ENCODE assay signal across 17 cellular contexts in genomic region chr9:133345596-133345995, GRCh38. TPM values are rescaled to one million over a fixed set of nuclear protein-coding genes. Genes with fewer than 3 reads are reported as not detected.
A peak's percentile ranks its signal among the peaks of the same experiment; 100 is the strongest.
DNase-seq lines count a peak whose midpoint lies in the region; ATAC-seq, FAIRE-seq and TF ChIP-seq lines count a peak whose summit lies in the region.
"Had no signal": no experiment of that assay in that cellular context is flagged by ENCODE, and none has a peak within 500 bp of the region (broad histone marks: within the 10 kb centered on the region; RNA-seq: fewer than 3 reads in every experiment).

No MANE protein-coding gene starts in this region.

- H3K36me3 ChIP-seq in BLaER1 treated with 17β-estradiol and CSF1 and Interleukin-3, amounts not matched to agents 10 nM and 100 nM, result peaks cover 62 to 81% (median 74%) of the 10 kb centered on the region in 11 experiments
- peaks cover 13 to 64% of the 10 kb centered on the region in 2 experiments for H3K36me3 ChIP-seq in HepG2 (replicated peaks in 1 of 2; ENCODE audit: control insufficient read depth in 1 of 2, insufficient read depth in 2 of 2, low read length in 2 of 2)

- no peaks in the 10 kb centered on the region for H3K27me3 ChIP-seq in BLaER1 treated with 17β-estradiol and CSF1 and Interleukin-3, amounts not matched to agents 10 nM and 100 nM
- H3K27me3 ChIP-seq in CD4-positive, alpha-beta T cell (ENCODE audit: control insufficient read depth, insufficient read depth, low read length), result no peaks in the 10 kb centered on the region
- no peaks in the 10 kb centered on the region; a peak in 1 of 5 replicates for H3K27me3 ChIP-seq in HepG2 (ENCODE audit: control insufficient read depth in 1 of 2, insufficient read depth in 2 of 2, low read length in 2 of 2)

- in situ Hi-C loops in HepG2 (cut with HindIII; ENCODE audit: extremely low pct_ligation_motif_present, low pct_unique_long_range_greater_than_20kb), result no loop called here

- no peak overlapping the region for H3K4me3 ChIP-seq in BLaER1 treated with 17β-estradiol and CSF1 and Interleukin-3, amounts not matched to agents 10 nM and 100 nM
- H3K4me3 ChIP-seq in HepG2 (replicated peaks in 1 of 3; ENCODE audit: insufficient read depth in 1 of 3, low read depth in 2 of 3, low read length in 3 of 3), result no peak overlapping the region

- TF ChIP-seq RAD21 in HepG2 (CRISPR knock-in tag; IDR thresholded peaks at IDR 0.05), result no peak

- no peak overlapping the region for H3K27ac Mint-ChIP-seq in CD4-positive, alpha-beta T cell
- no peak overlapping the region for H3K27ac Mint-ChIP-seq in activated T-helper 1 cell treated with anti-CD3 and anti-CD28 coated beads, Interleukin-12 subunit alpha, Interleukin-12 subunit beta, Interleukin-2, Interleukin-4 antibody, amounts not matched to agents 30 ng/mL and 10 ng/mL and 1 ng/mL, durations not matched to agents 14 hours and 24 hours and 36 hours
- peak overlapping the region in 1 of 6 donors; percentile 97 for H3K27ac Mint-ChIP-seq in naive B cell
- H3K27ac Mint-ChIP-seq: GM23338 had no signal

- no peak overlapping the region for H2AFZ ChIP-seq in HepG2 (ENCODE audit: low read length)
- H2AFZ ChIP-seq: GM23338 had no signal

- H3K9ac ChIP-seq in BLaER1 treated with 17β-estradiol and CSF1 and Interleukin-3, amounts not matched to agents 10 nM and 100 nM, result peak overlapping the region in 9 of 11 experiments; percentile 13 to 100 (median 99); a peak in 11 of 22 replicates
- no peak overlapping the region for H3K9ac ChIP-seq in HepG2 (ENCODE audit: insufficient read depth, low read depth, low read length)

- CTCF ChIA-PET in CD4-positive, alpha-beta T cell (lab: Charles Lee), result no interaction called here
- CTCF ChIA-PET in HepG2 (lab: Yijun Ruan, JAX; ENCODE audit: low intra/inter-chr PET ratio, low total read pairs), result no interaction called here

- H3K27ac ChIP-seq in BLaER1 treated with 17β-estradiol and CSF1 and Interleukin-3, amounts not matched to agents 10 nM and 100 nM, result no peak overlapping the region
- no peak overlapping the region for H3K27ac ChIP-seq in CD4-positive, alpha-beta T cell (ENCODE audit: low read depth, low read length)
- H3K27ac ChIP-seq in HepG2 (ENCODE audit: extremely low read length, insufficient read depth, low read length), result no peak overlapping the region

- WGBS in HepG2 (ENCODE audit: low lambda C conversion rate), result 94% methylated on average over 6 of the region's 6 CpGs

- POLR2A ChIA-PET in CD4-positive, alpha-beta T cell (lab: Charles Lee), result no interaction called here
- POLR2A ChIA-PET in HepG2 (lab: Yijun Ruan, JAX), result no interaction called here

- no TSS peak for BruUV-seq in HepG2 (replicated peaks; lab: Mats Ljungman, UMichigan)

- TF ChIP-seq EP300 in HepG2 (IDR thresholded peaks at IDR 0.05; ENCODE audit: low read depth in 2 of 2, low read length in 2 of 2), result no peak
- TF ChIP-seq EP300 in HepG2 (CRISPR knock-in tag; IDR thresholded peaks at IDR 0.05; ENCODE audit: borderline replicate concordance), result no peak

- peaks cover 21 to 81% (median 52%) of the 10 kb centered on the region in 11 experiments for H4K20me1 ChIP-seq in BLaER1 treated with 17β-estradiol and CSF1 and Interleukin-3, amounts not matched to agents 10 nM and 100 nM
- peaks cover 7% of the 10 kb centered on the region for H4K20me1 ChIP-seq in HepG2 (ENCODE audit: insufficient read depth, low read length)

- peaks cover 66% of the 10 kb centered on the region for H3K36me3 Mint-ChIP-seq in CD4-positive, alpha-beta T cell (ENCODE audit: low read depth)
- peaks cover 47% of the 10 kb centered on the region for H3K36me3 Mint-ChIP-seq in activated T-helper 1 cell treated with anti-CD3 and anti-CD28 coated beads, Interleukin-12 subunit alpha, Interleukin-12 subunit beta, Interleukin-2, Interleukin-4 antibody, amounts not matched to agents 30 ng/mL and 10 ng/mL and 1 ng/mL, durations not matched to agents 14 hours and 24 hours and 36 hours (ENCODE audit: low read depth)
- H3K36me3 Mint-ChIP-seq in naive B cell, result peaks cover 11 to 12% of the 10 kb centered on the region in 2 donors

- peak overlapping the region in 8 of 11 experiments; percentile 89 to 99 (median 98); a peak in 11 of 22 replicates for H3K4me2 ChIP-seq in BLaER1 treated with 17β-estradiol and CSF1 and Interleukin-3, amounts not matched to agents 10 nM and 100 nM
- no peak overlapping the region; the same call in 1 of the 2 replicates for H3K4me2 ChIP-seq in HepG2 (ENCODE audit: low read depth, low read length)

- peak overlapping the region; percentile 88 for H3K4me3 Mint-ChIP-seq in CD4-positive, alpha-beta T cell
- H3K4me3 Mint-ChIP-seq in activated T-helper 1 cell treated with anti-CD3 and anti-CD28 coated beads, Interleukin-12 subunit alpha, Interleukin-12 subunit beta, Interleukin-2, Interleukin-4 antibody, amounts not matched to agents 30 ng/mL and 10 ng/mL and 1 ng/mL, durations not matched to agents 14 hours and 24 hours and 36 hours, result peak overlapping the region; percentile 93
- H3K4me3 Mint-ChIP-seq in naive B cell, result peak overlapping the region in 7 of 8 donors; percentile 8 to 100 (median 95)
- H3K4me3 Mint-ChIP-seq: CD14-positive monocyte had no signal

- no peak for TF ChIP-seq POLR2A in HepG2 (IDR thresholded peaks at IDR 0.05; ENCODE audit: insufficient read depth in 1 of 2, low read depth in 2 of 2, low read length in 2 of 2)

- DNase-seq in CD4-positive, alpha-beta T cell, result no peak
- DNase-seq in activated T-helper 1 cell treated with anti-CD3 and anti-CD28 coated beads, Interleukin-12 subunit alpha, Interleukin-12 subunit beta, Interleukin-2, Interleukin-4 antibody, amounts not matched to agents 30 ng/mL and 10 ng/mL and 1 ng/mL, durations not matched to agents 14 hours and 24 hours and 36 hours (ENCODE audit: low spot score), result no peak
- DNase-seq in naive B cell (no peak), inferior parietal cortex (ENCODE audit: extremely low spot score) (no peak), HepG2 (ENCODE audit: low spot score) (no peak), NCI-H82 treated with DMSO at 0.1 percent for 48 hours (lab: John Stamatoyannopoulos, UW; ENCODE audit: unreplicated experiment) (no peak)
- DNase-seq: NCI-H1436 treated with DMSO at 0.1 percent for 48 hours; NCI-H2081; NCI-H2227 treated with DMSO at 0.1 percent for 48 hours; NCI-H526; NK-92 treated with Interleukin-12 subunit alpha and Interleukin-12 subunit beta, amount 100 ng/mL, for 24 hours; PC-3 had no signal

- no peak for TF ChIP-seq CTCF in CD4-positive, alpha-beta T cell (IDR thresholded peaks at IDR 0.05)
- no peak for TF ChIP-seq CTCF in HepG2 (CRISPR knock-in tag; IDR thresholded peaks at IDR 0.05)

- H3K4me1 ChIP-seq in BLaER1 treated with 17β-estradiol and CSF1 and Interleukin-3, amounts not matched to agents 10 nM and 100 nM, result peaks cover 63 to 76% (median 70%) of the 10 kb centered on the region in 10 experiments
- H3K4me1 ChIP-seq in HepG2 (ENCODE audit: insufficient read depth, low read length), result peaks cover 29% of the 10 kb centered on the region

- peaks cover 37% of the 10 kb centered on the region for H3K4me1 Mint-ChIP-seq in CD4-positive, alpha-beta T cell (ENCODE audit: low read depth)
- H3K4me1 Mint-ChIP-seq in activated T-helper 1 cell treated with anti-CD3 and anti-CD28 coated beads, Interleukin-12 subunit alpha, Interleukin-12 subunit beta, Interleukin-2, Interleukin-4 antibody, amounts not matched to agents 30 ng/mL and 10 ng/mL and 1 ng/mL, durations not matched to agents 14 hours and 24 hours and 36 hours (ENCODE audit: low read depth), result peaks cover 35% of the 10 kb centered on the region
- H3K4me1 Mint-ChIP-seq in naive B cell, result peaks cover 43 to 66% (median 54%) of the 10 kb centered on the region in 3 donors

- no peaks in the 10 kb centered on the region for H3K9me3 Mint-ChIP-seq in CD4-positive, alpha-beta T cell
- H3K9me3 Mint-ChIP-seq in activated T-helper 1 cell treated with anti-CD3 and anti-CD28 coated beads, Interleukin-12 subunit alpha, Interleukin-12 subunit beta, Interleukin-2, Interleukin-4 antibody, amounts not matched to agents 30 ng/mL and 10 ng/mL and 1 ng/mL, durations not matched to agents 14 hours and 24 hours and 36 hours, result no peaks in the 10 kb centered on the region
- H3K9me3 Mint-ChIP-seq in naive B cell, result no peaks in the 10 kb centered on the region
- H3K9me3 Mint-ChIP-seq: GM23338 had no signal

- no peak for ATAC-seq in CD4-positive, alpha-beta T cell (ENCODE audit: poor library complexity)
- ATAC-seq in naive B cell (ENCODE audit: low read depth in 2 of 2) (no peak), HepG2 (no peak)
- ATAC-seq: GM23338, PC-3 had no signal

- intact Hi-C loops in CD4-positive, alpha-beta T cell (cut with DNase I, micrococcal nuclease), result loop anchor here in 1 of 2 experiments (5.0 to 10.0 kb wide), 2 partner anchors 313 to 941 kb away; partner anchors contain the start of genes GTF3C5 and TTF1
- intact Hi-C loops in activated T-helper 1 cell treated with anti-CD3 and anti-CD28 coated beads, Interleukin-12 subunit alpha, Interleukin-12 subunit beta, Interleukin-2, Interleukin-4 antibody, amounts not matched to agents 30 ng/mL and 10 ng/mL and 1 ng/mL, durations not matched to agents 14 hours and 24 hours and 36 hours (cut with micrococcal nuclease), result loop anchor here (5.0 to 10.0 kb wide), 3 partner anchors 142 to 991 kb away; partner anchors contain the start of gene SETX
- intact Hi-C loops in HepG2 (cut with micrococcal nuclease; ENCODE audit: unreplicated experiment), result no loop called here

- no peaks in the 10 kb centered on the region for H3K27me3 Mint-ChIP-seq in CD4-positive, alpha-beta T cell
- peaks cover 2% of the 10 kb centered on the region for H3K27me3 Mint-ChIP-seq in activated T-helper 1 cell treated with anti-CD3 and anti-CD28 coated beads, Interleukin-12 subunit alpha, Interleukin-12 subunit beta, Interleukin-2, Interleukin-4 antibody, amounts not matched to agents 30 ng/mL and 10 ng/mL and 1 ng/mL, durations not matched to agents 14 hours and 24 hours and 36 hours (ENCODE audit: insufficient read depth)
- H3K27me3 Mint-ChIP-seq in naive B cell, result no peaks in the 10 kb centered on the region

- FAIRE-seq in HepG2 (lab: Jason Lieb, UNC), result no peak
- FAIRE-seq: D721Med, HTR-8/SVneo had no signal

- H3K79me2 ChIP-seq in HepG2 (ENCODE audit: insufficient read depth, low read length), result peaks cover 34% of the 10 kb centered on the region

- no peaks in the 10 kb centered on the region for H3K9me3 ChIP-seq in BLaER1 treated with 17β-estradiol and CSF1 and Interleukin-3, amounts not matched to agents 10 nM and 100 nM (replicated peaks in 1 of 11)
- no peaks in the 10 kb centered on the region for H3K9me3 ChIP-seq in CD4-positive, alpha-beta T cell (ENCODE audit: control insufficient read depth, low read length)
- H3K9me3 ChIP-seq in HepG2 (ENCODE audit: low read length), result no peaks in the 10 kb centered on the region

RNA-seq across cellular contexts. Expression of gene MED22, which starts 2.3 kb away (rescaled TPM):
- total RNA-seq in CD4-positive, alpha-beta T cell, result 10 to 100 TPM; 15.7 to 18.0 TPM
- total RNA-seq in activated T-helper 1 cell treated with anti-CD3 and anti-CD28 coated beads, Interleukin-12 subunit alpha, Interleukin-12 subunit beta, Interleukin-2, Interleukin-4 antibody, amounts not matched to agents 30 ng/mL and 10 ng/mL and 1 ng/mL, durations not matched to agents 14 hours and 24 hours and 36 hours, result 37.9 and 40.5 TPM in 2 replicates
- polyA plus RNA-seq in naive B cell (ENCODE audit: low read depth in 6 of 6), result 10 to 100 TPM; 14.9 to 36.8 (median 20.2) TPM
- 19.6 and 22.1 TPM in 2 replicates for total RNA-seq in HepG2 (2016; rRNA removed; fragmentation: Illumina TruSeq; extraction: Trizol)
- 2.6 and 3.1 TPM in 2 replicates for total RNA-seq in HepG2 (2016; cell fraction: cytosol; rRNA removed; fragmentation: Illumina TruSeq; extraction: Trizol; ENCODE audit: low read depth)
- 18.8 and 21.3 TPM in 2 replicates for total RNA-seq in HepG2 (2016; cell fraction: insoluble cytoplasmic fraction; rRNA removed; fragmentation: Illumina TruSeq; extraction: Trizol)
- total RNA-seq in HepG2 (2016; cell fraction: membrane; rRNA removed; fragmentation: Illumina TruSeq; extraction: Trizol), result 9.6 and 12.2 TPM in 2 replicates
- 18.2 and 20.6 TPM in 2 replicates for total RNA-seq in HepG2 (2016; cell fraction: nucleus; rRNA removed; fragmentation: Illumina TruSeq; extraction: Trizol)
- 15.8 and 22.2 TPM in 2 replicates for polyA plus RNA-seq in HepG2 (2011; rRNA removed)
- polyA plus RNA-seq in HepG2 (2011; cell fraction: cytosol; rRNA removed), result 11.6 and 12.5 TPM in 2 replicates
- 42.0 and 43.5 TPM in 2 replicates for polyA plus RNA-seq in HepG2 (2011; cell fraction: nucleus; rRNA removed)
- polyA plus RNA-seq in HepG2 (2012), result 8.8 and 10.1 TPM in 2 replicates
- 2.6 TPM in 2 replicates for polyA plus RNA-seq in HepG2 (2016; cell fraction: cytosol; fragmentation: Illumina TruSeq; extraction: Trizol; ENCODE audit: low read depth)
- 15.7 and 15.9 TPM in 2 replicates for polyA plus RNA-seq in HepG2 (2016; cell fraction: insoluble cytoplasmic fraction; fragmentation: Illumina TruSeq; extraction: Trizol; ENCODE audit: low read depth)
- 7.1 and 7.7 TPM in 2 replicates for polyA plus RNA-seq in HepG2 (2016; cell fraction: membrane; fragmentation: Illumina TruSeq; extraction: Trizol; ENCODE audit: low read depth)
- 36.0 and 38.5 TPM in 2 replicates for polyA plus RNA-seq in HepG2 (2016; cell fraction: nucleus; fragmentation: Illumina TruSeq; extraction: Trizol; ENCODE audit: insufficient read depth, low read depth)
- 27.8 and 64.6 TPM in 2 replicates for polyA minus RNA-seq in HepG2 (2011; rRNA and poly(A)+ RNA removed; ENCODE audit: low replicate concordance)
- 8.0 and 8.5 TPM in 2 replicates for polyA minus RNA-seq in HepG2 (2011; cell fraction: cytosol; rRNA and poly(A)+ RNA removed)
- 12.1 and 16.8 TPM in 2 replicates for polyA minus RNA-seq in HepG2 (2011; cell fraction: nucleus; rRNA and poly(A)+ RNA removed)

RNA-seq across cellular contexts. Expression of gene RPL7A, which starts 2.4 kb away (rescaled TPM):
- 1,000 to 10,000 TPM; 2,613 to 2,686 TPM for total RNA-seq in CD4-positive, alpha-beta T cell
- total RNA-seq in activated T-helper 1 cell treated with anti-CD3 and anti-CD28 coated beads, Interleukin-12 subunit alpha, Interleukin-12 subunit beta, Interleukin-2, Interleukin-4 antibody, amounts not matched to agents 30 ng/mL and 10 ng/mL and 1 ng/mL, durations not matched to agents 14 hours and 24 hours and 36 hours, result 2,401 and 2,463 TPM in 2 replicates
- polyA plus RNA-seq in naive B cell (ENCODE audit: low read depth in 6 of 6), result 1,000 to 10,000 TPM in 5 of 6 donors, 100 to 1,000 TPM in 1; 715 to 1,392 (median 1,075) TPM
- 2,938 and 3,359 TPM in 2 replicates for total RNA-seq in HepG2 (2016; rRNA removed; fragmentation: Illumina TruSeq; extraction: Trizol)
- total RNA-seq in HepG2 (2016; cell fraction: cytosol; rRNA removed; fragmentation: Illumina TruSeq; extraction: Trizol; ENCODE audit: low read depth), result 3,183 and 3,719 TPM in 2 replicates
- 2,895 and 3,215 TPM in 2 replicates for total RNA-seq in HepG2 (2016; cell fraction: insoluble cytoplasmic fraction; rRNA removed; fragmentation: Illumina TruSeq; extraction: Trizol)
- 5,789 and 6,219 TPM in 2 replicates for total RNA-seq in HepG2 (2016; cell fraction: membrane; rRNA removed; fragmentation: Illumina TruSeq; extraction: Trizol)
- 1,151 and 1,198 TPM in 2 replicates for total RNA-seq in HepG2 (2016; cell fraction: nucleus; rRNA removed; fragmentation: Illumina TruSeq; extraction: Trizol)
- polyA plus RNA-seq in HepG2 (2011; rRNA removed), result 2,401 and 2,404 TPM in 2 replicates
- polyA plus RNA-seq in HepG2 (2011; cell fraction: cytosol; rRNA removed), result 3,191 and 3,845 TPM in 2 replicates
- 1,035 and 1,145 TPM in 2 replicates for polyA plus RNA-seq in HepG2 (2011; cell fraction: nucleus; rRNA removed)
- 2,335 and 2,606 TPM in 2 replicates for polyA plus RNA-seq in HepG2 (2012)
- 3,837 and 4,399 TPM in 2 replicates for polyA plus RNA-seq in HepG2 (2016; cell fraction: cytosol; fragmentation: Illumina TruSeq; extraction: Trizol; ENCODE audit: low read depth)
- polyA plus RNA-seq in HepG2 (2016; cell fraction: insoluble cytoplasmic fraction; fragmentation: Illumina TruSeq; extraction: Trizol; ENCODE audit: low read depth), result 3,343 and 3,509 TPM in 2 replicates
- polyA plus RNA-seq in HepG2 (2016; cell fraction: membrane; fragmentation: Illumina TruSeq; extraction: Trizol; ENCODE audit: low read depth), result 6,158 and 6,472 TPM in 2 replicates
- 1,904 and 1,909 TPM in 2 replicates for polyA plus RNA-seq in HepG2 (2016; cell fraction: nucleus; fragmentation: Illumina TruSeq; extraction: Trizol; ENCODE audit: insufficient read depth, low read depth)
- polyA minus RNA-seq in HepG2 (2011; rRNA and poly(A)+ RNA removed; ENCODE audit: low replicate concordance), result 1,962 and 4,695 TPM in 2 replicates
- polyA minus RNA-seq in HepG2 (2011; cell fraction: cytosol; rRNA and poly(A)+ RNA removed), result 853 and 917 TPM in 2 replicates
- polyA minus RNA-seq in HepG2 (2011; cell fraction: nucleus; rRNA and poly(A)+ RNA removed), result 477 and 550 TPM in 2 replicates

RNA-seq across cellular contexts. Expression of gene SURF6, which starts 9.6 kb away (rescaled TPM):
- total RNA-seq in CD4-positive, alpha-beta T cell, result 10 to 100 TPM; 15.1 to 15.9 TPM
- total RNA-seq in activated T-helper 1 cell treated with anti-CD3 and anti-CD28 coated beads, Interleukin-12 subunit alpha, Interleukin-12 subunit beta, Interleukin-2, Interleukin-4 antibody, amounts not matched to agents 30 ng/mL and 10 ng/mL and 1 ng/mL, durations not matched to agents 14 hours and 24 hours and 36 hours, result 29.0 and 29.8 TPM in 2 replicates
- polyA plus RNA-seq in naive B cell (ENCODE audit: low read depth in 6 of 6) (10 to 100 TPM in 1 of 6 donors, 1 to 10 TPM in 4, under 1 TPM in 1; 0.09 to 13.0 (median 6.8) TPM), HepG2 (2011; rRNA removed) (5.9 and 7.5 TPM in 2 replicates)
- 13.3 and 14.7 TPM in 2 replicates for total RNA-seq in HepG2 (2016; rRNA removed; fragmentation: Illumina TruSeq; extraction: Trizol)
- 2.7 and 3.0 TPM in 2 replicates for total RNA-seq in HepG2 (2016; cell fraction: cytosol; rRNA removed; fragmentation: Illumina TruSeq; extraction: Trizol; ENCODE audit: low read depth)
- total RNA-seq in HepG2 (2016; cell fraction: insoluble cytoplasmic fraction; rRNA removed; fragmentation: Illumina TruSeq; extraction: Trizol), result 12.2 and 14.6 TPM in 2 replicates
- total RNA-seq in HepG2 (2016; cell fraction: membrane; rRNA removed; fragmentation: Illumina TruSeq; extraction: Trizol), result 4.6 and 5.3 TPM in 2 replicates
- total RNA-seq in HepG2 (2016; cell fraction: nucleus; rRNA removed; fragmentation: Illumina TruSeq; extraction: Trizol), result 10.4 and 11.5 TPM in 2 replicates
- 6.4 and 7.4 TPM in 2 replicates for polyA plus RNA-seq in HepG2 (2011; cell fraction: cytosol; rRNA removed)
- polyA plus RNA-seq in HepG2 (2011; cell fraction: nucleus; rRNA removed), result 16.7 and 18.0 TPM in 2 replicates
- polyA plus RNA-seq in HepG2 (2012), result 7.1 and 7.5 TPM in 2 replicates
- 2.3 TPM in 2 replicates for polyA plus RNA-seq in HepG2 (2016; cell fraction: cytosol; fragmentation: Illumina TruSeq; extraction: Trizol; ENCODE audit: low read depth)
- 19.6 and 19.8 TPM in 2 replicates for polyA plus RNA-seq in HepG2 (2016; cell fraction: insoluble cytoplasmic fraction; fragmentation: Illumina TruSeq; extraction: Trizol; ENCODE audit: low read depth)
- 3.3 and 4.3 TPM in 2 replicates for polyA plus RNA-seq in HepG2 (2016; cell fraction: membrane; fragmentation: Illumina TruSeq; extraction: Trizol; ENCODE audit: low read depth)
- polyA plus RNA-seq in HepG2 (2016; cell fraction: nucleus; fragmentation: Illumina TruSeq; extraction: Trizol; ENCODE audit: insufficient read depth, low read depth), result 32.3 and 32.8 TPM in 2 replicates
- polyA minus RNA-seq in HepG2 (2011; rRNA and poly(A)+ RNA removed; ENCODE audit: low replicate concordance), result 5.6 and 10.5 TPM in 2 replicates
- 3.0 and 4.7 TPM in 2 replicates for polyA minus RNA-seq in HepG2 (2011; cell fraction: cytosol; rRNA and poly(A)+ RNA removed)
- polyA minus RNA-seq in HepG2 (2011; cell fraction: nucleus; rRNA and poly(A)+ RNA removed), result 6.1 and 7.7 TPM in 2 replicates

RNA-seq across cellular contexts. Expression of gene SURF1, which starts 10.7 kb away (rescaled TPM):
- total RNA-seq in CD4-positive, alpha-beta T cell, result 10 to 100 TPM; 42.5 to 45.9 TPM
- 36.3 and 37.7 TPM in 2 replicates for total RNA-seq in activated T-helper 1 cell treated with anti-CD3 and anti-CD28 coated beads, Interleukin-12 subunit alpha, Interleukin-12 subunit beta, Interleukin-2, Interleukin-4 antibody, amounts not matched to agents 30 ng/mL and 10 ng/mL and 1 ng/mL, durations not matched to agents 14 hours and 24 hours and 36 hours
- polyA plus RNA-seq in naive B cell (ENCODE audit: low read depth in 6 of 6) (100 to 1,000 TPM in 1 of 6 donors, 10 to 100 TPM in 5; 77.6 to 142 (median 94.1) TPM), HepG2 (2011; rRNA removed) (39.2 and 40.7 TPM in 2 replicates)
- total RNA-seq in HepG2 (2016; rRNA removed; fragmentation: Illumina TruSeq; extraction: Trizol), result 10.6 and 17.8 TPM in 2 replicates
- 21.0 and 25.4 TPM in 2 replicates for total RNA-seq in HepG2 (2016; cell fraction: cytosol; rRNA removed; fragmentation: Illumina TruSeq; extraction: Trizol; ENCODE audit: low read depth)
- 9.6 and 18.9 TPM in 2 replicates for total RNA-seq in HepG2 (2016; cell fraction: insoluble cytoplasmic fraction; rRNA removed; fragmentation: Illumina TruSeq; extraction: Trizol)
- 22.4 and 26.0 TPM in 2 replicates for total RNA-seq in HepG2 (2016; cell fraction: membrane; rRNA removed; fragmentation: Illumina TruSeq; extraction: Trizol)
- total RNA-seq in HepG2 (2016; cell fraction: nucleus; rRNA removed; fragmentation: Illumina TruSeq; extraction: Trizol), result 13.9 and 14.0 TPM in 2 replicates
- polyA plus RNA-seq in HepG2 (2011; cell fraction: cytosol; rRNA removed), result 29.3 and 32.3 TPM in 2 replicates
- 29.7 and 32.0 TPM in 2 replicates for polyA plus RNA-seq in HepG2 (2011; cell fraction: nucleus; rRNA removed)
- 22.8 and 26.6 TPM in 2 replicates for polyA plus RNA-seq in HepG2 (2012)
- 52.7 and 53.1 TPM in 2 replicates for polyA plus RNA-seq in HepG2 (2016; cell fraction: cytosol; fragmentation: Illumina TruSeq; extraction: Trizol; ENCODE audit: low read depth)
- polyA plus RNA-seq in HepG2 (2016; cell fraction: insoluble cytoplasmic fraction; fragmentation: Illumina TruSeq; extraction: Trizol; ENCODE audit: low read depth), result 19.0 and 20.1 TPM in 2 replicates
- polyA plus RNA-seq in HepG2 (2016; cell fraction: membrane; fragmentation: Illumina TruSeq; extraction: Trizol; ENCODE audit: low read depth), result 38.1 and 44.5 TPM in 2 replicates
- 46.1 and 51.6 TPM in 2 replicates for polyA plus RNA-seq in HepG2 (2016; cell fraction: nucleus; fragmentation: Illumina TruSeq; extraction: Trizol; ENCODE audit: insufficient read depth, low read depth)
- 14.4 and 46.3 TPM in 2 replicates for polyA minus RNA-seq in HepG2 (2011; rRNA and poly(A)+ RNA removed; ENCODE audit: low replicate concordance)
- polyA minus RNA-seq in HepG2 (2011; cell fraction: cytosol; rRNA and poly(A)+ RNA removed), result 8.0 and 10.5 TPM in 2 replicates
- polyA minus RNA-seq in HepG2 (2011; cell fraction: nucleus; rRNA and poly(A)+ RNA removed), result 7.1 and 7.5 TPM in 2 replicates

RNA-seq across cellular contexts. Expression of gene SURF2, which starts 10.8 kb away (rescaled TPM):
- 10 to 100 TPM; 12.7 TPM for total RNA-seq in CD4-positive, alpha-beta T cell
- total RNA-seq in activated T-helper 1 cell treated with anti-CD3 and anti-CD28 coated beads, Interleukin-12 subunit alpha, Interleukin-12 subunit beta, Interleukin-2, Interleukin-4 antibody, amounts not matched to agents 30 ng/mL and 10 ng/mL and 1 ng/mL, durations not matched to agents 14 hours and 24 hours and 36 hours, result 28.6 and 30.9 TPM in 2 replicates
- polyA plus RNA-seq in naive B cell (ENCODE audit: low read depth in 6 of 6), result 10 to 100 TPM; 21.6 to 40.5 (median 28.1) TPM
- 10.3 and 13.6 TPM in 2 replicates for total RNA-seq in HepG2 (2016; rRNA removed; fragmentation: Illumina TruSeq; extraction: Trizol)
- 10.3 and 15.8 TPM in 2 replicates for total RNA-seq in HepG2 (2016; cell fraction: cytosol; rRNA removed; fragmentation: Illumina TruSeq; extraction: Trizol; ENCODE audit: low read depth)
- 12.0 and 12.6 TPM in 2 replicates for total RNA-seq in HepG2 (2016; cell fraction: insoluble cytoplasmic fraction; rRNA removed; fragmentation: Illumina TruSeq; extraction: Trizol)
- total RNA-seq in HepG2 (2016; cell fraction: membrane; rRNA removed; fragmentation: Illumina TruSeq; extraction: Trizol), result 10.0 and 13.9 TPM in 2 replicates
- total RNA-seq in HepG2 (2016; cell fraction: nucleus; rRNA removed; fragmentation: Illumina TruSeq; extraction: Trizol), result 4.1 and 4.4 TPM in 2 replicates
- polyA plus RNA-seq in HepG2 (2011; rRNA removed), result 6.1 and 6.3 TPM in 2 replicates
- 6.8 and 9.7 TPM in 2 replicates for polyA plus RNA-seq in HepG2 (2011; cell fraction: cytosol; rRNA removed)
- polyA plus RNA-seq in HepG2 (2011; cell fraction: nucleus; rRNA removed), result 6.6 and 8.7 TPM in 2 replicates
- polyA plus RNA-seq in HepG2 (2012), result 6.8 and 8.6 TPM in 2 replicates
- 14.4 and 20.2 TPM in 2 replicates for polyA plus RNA-seq in HepG2 (2016; cell fraction: cytosol; fragmentation: Illumina TruSeq; extraction: Trizol; ENCODE audit: low read depth)
- polyA plus RNA-seq in HepG2 (2016; cell fraction: insoluble cytoplasmic fraction; fragmentation: Illumina TruSeq; extraction: Trizol; ENCODE audit: low read depth), result 19.8 and 21.6 TPM in 2 replicates
- 12.6 and 15.8 TPM in 2 replicates for polyA plus RNA-seq in HepG2 (2016; cell fraction: membrane; fragmentation: Illumina TruSeq; extraction: Trizol; ENCODE audit: low read depth)
- polyA plus RNA-seq in HepG2 (2016; cell fraction: nucleus; fragmentation: Illumina TruSeq; extraction: Trizol; ENCODE audit: insufficient read depth, low read depth), result 11.3 and 11.9 TPM in 2 replicates
- 3.5 and 24.4 TPM in 2 replicates for polyA minus RNA-seq in HepG2 (2011; rRNA and poly(A)+ RNA removed; ENCODE audit: low replicate concordance)
- 2.3 and 5.0 TPM in 2 replicates for polyA minus RNA-seq in HepG2 (2011; cell fraction: cytosol; rRNA and poly(A)+ RNA removed)
- polyA minus RNA-seq in HepG2 (2011; cell fraction: nucleus; rRNA and poly(A)+ RNA removed), result 1.6 and 2.3 TPM in 2 replicates
